1 cellular context compared by ENCODE assay signal in genomic region chr16:424623-425081, GRCh38.
TF ChIP-seq lines count a peak whose summit lies in the region.

No MANE protein-coding gene starts in this region.

TF ChIP-seq in GM12878, 131 proteins besides CTCF, POLR2A, EP300 and RAD21:
- TF ChIP-seq ELK1 (IDR thresholded peaks at IDR 0.05; ENCODE audit: low read depth, low read length) (no peak), PRDM15 (CRISPR knock-in tag; IDR thresholded peaks at IDR 0.05) (no peak), HDGF (IDR thresholded peaks at IDR 0.05) (no peak), SIX5 (IDR thresholded peaks at IDR 0.05; ENCODE audit: low read depth, low read length, severe bottlenecking) (no peak)
